In the genomic region with DNA sequence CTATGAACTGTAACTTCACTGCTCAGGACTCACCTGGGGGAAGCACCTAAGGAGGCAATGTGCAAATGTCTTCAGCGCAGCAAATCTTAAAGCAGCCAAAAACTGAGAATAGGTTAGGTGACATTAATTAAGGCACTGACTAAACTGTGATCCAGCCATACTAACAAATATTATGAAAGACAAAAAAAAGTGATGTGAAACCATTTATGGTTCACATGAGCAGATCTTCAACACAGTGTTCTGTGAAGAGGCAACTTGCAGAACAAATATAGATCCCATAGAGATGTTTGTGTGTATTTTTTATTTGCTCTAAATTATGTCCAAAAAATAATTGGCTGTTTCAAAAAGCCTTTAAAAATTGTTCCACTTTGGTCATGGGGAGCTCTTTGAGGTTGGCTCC, we compare ENCODE assay signal across 22 cellular contexts. TPM values are rescaled to one million over a fixed set of nuclear protein-coding genes. Genes with fewer than 3 reads are reported as not detected.
"Had no signal": no experiment of that assay in that cellular context is flagged by ENCODE, and none has a peak within 500 bp of the region (broad histone marks: within the 10 kb centered on the region; RNA-seq: fewer than 3 reads in every experiment).

No MANE protein-coding gene starts in this region.

- H3K4me3 ChIP-seq: colonic mucosa, dorsolateral prefrontal cortex, esophagus muscularis mucosa, left ventricle myocardium inferior, right lobe of liver, skin epidermis, transverse colon, uterus had no signal

- ATAC-seq: naive thymus-derived CD4-positive, alpha-beta T cell; right lobe of liver; stimulated activated memory B cell treated with anti-CD40 and anti-IgM and Interleukin-4, amounts not matched to agents 10 μg/mL and 1 μg/mL and 100 μg/mL, for 72 hours; WTC11 had no signal

- H3K4me1 Mint-ChIP-seq: activated naive CD8-positive, alpha-beta T cell treated with anti-CD3 and anti-CD28 coated beads, Interleukin-2, amount 10 ng/mL, durations not matched to agents 7 days and 5 days; naive thymus-derived CD4-positive, alpha-beta T cell; neural crest cell; stimulated activated memory B cell treated with anti-CD40 and anti-IgM and Interleukin-4, amounts not matched to agents 10 μg/mL and 1 μg/mL and 100 μg/mL, for 72 hours had no signal

- H3K27ac ChIP-seq: colonic mucosa, dorsolateral prefrontal cortex, esophagus muscularis mucosa, right lobe of liver, skin epidermis, transverse colon, uterus had no signal

- H3K4me1 ChIP-seq: colonic mucosa, right lobe of liver, transverse colon, uterus had no signal

- H3K4me3 Mint-ChIP-seq: activated naive CD4-positive, alpha-beta T cell treated with anti-CD3 and anti-CD28 coated beads for 36 hours; activated naive CD8-positive, alpha-beta T cell treated with anti-CD3 and anti-CD28 coated beads, Interleukin-2, amount 10 ng/mL, durations not matched to agents 7 days and 5 days; naive thymus-derived CD4-positive, alpha-beta T cell; neural crest cell; stimulated activated memory B cell treated with anti-CD40 and anti-IgM and Interleukin-4, amounts not matched to agents 10 μg/mL and 1 μg/mL and 100 μg/mL, for 72 hours; WTC11 had no signal

- H3K9me3 ChIP-seq: colonic mucosa, esophagus muscularis mucosa, left ventricle myocardium inferior, right lobe of liver, transverse colon, uterus had no signal

- FAIRE-seq: bronchial epithelial cell, frontal cortex had no signal

- DNase-seq: activated CD4-positive, alpha-beta T cell treated with anti-CD3 and anti-CD28 coated beads for 4 hours; activated CD4-positive, alpha-beta T cell treated with anti-CD3 and anti-CD28 coated beads, Interleukin-2, amount 50 U/mL, for 48 hours; activated naive CD4-positive, alpha-beta T cell treated with anti-CD3 and anti-CD28 coated beads for 36 hours; activated naive CD8-positive, alpha-beta T cell treated with anti-CD3 and anti-CD28 coated beads, Interleukin-2, amount 10 ng/mL, durations not matched to agents 7 days and 5 days; activated T-cell treated with anti-CD3 and anti-CD28 coated beads, Interleukin-2, amount 50 U/mL, for 48 hours; amniotic stem cell; colonic mucosa; dorsolateral prefrontal cortex; hypothalamus; left ventricle myocardium inferior; naive thymus-derived CD4-positive, alpha-beta T cell; occipital lobe; right lobe of liver; transverse colon; uterus had no signal

- H3K27ac Mint-ChIP-seq: activated naive CD4-positive, alpha-beta T cell treated with anti-CD3 and anti-CD28 coated beads for 36 hours; activated naive CD8-positive, alpha-beta T cell treated with anti-CD3 and anti-CD28 coated beads, Interleukin-2, amount 10 ng/mL, durations not matched to agents 7 days and 5 days; naive thymus-derived CD4-positive, alpha-beta T cell; stimulated activated memory B cell treated with anti-CD40 and anti-IgM and Interleukin-4, amounts not matched to agents 10 μg/mL and 1 μg/mL and 100 μg/mL, for 72 hours; WTC11 had no signal

- H3K9me3 Mint-ChIP-seq: activated naive CD4-positive, alpha-beta T cell treated with anti-CD3 and anti-CD28 coated beads for 36 hours; activated naive CD8-positive, alpha-beta T cell treated with anti-CD3 and anti-CD28 coated beads, Interleukin-2, amount 10 ng/mL, durations not matched to agents 7 days and 5 days; neural crest cell had no signal

- H3K36me3 Mint-ChIP-seq: activated naive CD8-positive, alpha-beta T cell treated with anti-CD3 and anti-CD28 coated beads, Interleukin-2, amount 10 ng/mL, durations not matched to agents 7 days and 5 days; naive thymus-derived CD4-positive, alpha-beta T cell; stimulated activated memory B cell treated with anti-CD40 and anti-IgM and Interleukin-4, amounts not matched to agents 10 μg/mL and 1 μg/mL and 100 μg/mL, for 72 hours; WTC11 had no signal

- H3K27me3 Mint-ChIP-seq: activated naive CD8-positive, alpha-beta T cell treated with anti-CD3 and anti-CD28 coated beads, Interleukin-2, amount 10 ng/mL, durations not matched to agents 7 days and 5 days had no signal

RNA-seq across cellular contexts. Expression of gene MITF, which starts 24.1 kb away (rescaled TPM):
- total RNA-seq: activated naive CD4-positive, alpha-beta T cell treated with anti-CD3 and anti-CD28 coated beads for 36 hours had no signal
- polyA plus RNA-seq: naive thymus-derived CD4-positive, alpha-beta T cell had no signal
